In the genomic region with DNA sequence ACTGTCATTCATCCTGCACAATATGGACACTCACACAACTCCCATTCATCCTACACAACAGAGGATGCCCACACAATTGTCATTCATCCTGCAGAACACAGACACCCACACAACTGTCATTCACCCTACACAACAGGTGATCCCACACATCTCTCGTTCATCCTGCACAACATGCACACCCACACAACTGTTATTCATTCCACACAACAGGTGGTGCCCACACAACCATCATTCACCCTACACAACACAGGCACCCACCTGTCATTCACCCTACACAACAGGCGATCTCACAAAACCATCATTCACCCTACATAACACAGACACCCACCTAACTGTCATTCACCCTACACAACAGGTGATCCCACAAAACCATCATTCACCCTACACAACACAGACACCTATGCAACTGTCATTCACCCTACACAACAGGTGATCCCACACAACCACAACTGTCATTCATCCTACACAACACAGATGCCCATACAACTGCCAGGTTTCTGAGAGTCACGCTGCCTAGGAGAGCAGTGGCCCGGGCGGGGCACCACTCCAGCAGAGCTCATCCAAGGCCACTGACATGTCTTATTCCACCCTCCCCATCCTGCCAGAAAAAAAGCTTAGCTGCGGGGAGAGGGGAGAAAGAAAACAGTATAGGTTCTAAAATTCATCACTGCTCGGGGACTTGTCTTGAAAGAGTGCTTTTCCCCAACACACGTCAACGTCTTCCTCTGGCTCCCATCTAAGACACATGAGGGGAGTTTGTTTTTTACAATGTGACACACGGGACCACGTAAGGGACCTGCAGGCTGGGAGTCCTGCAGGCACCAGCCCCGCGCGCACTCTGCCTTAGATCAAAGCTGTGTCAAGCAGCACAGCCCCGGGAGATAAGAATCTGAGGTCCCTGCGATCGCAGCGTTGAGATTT, we compare ENCODE assay signal across 12 cellular contexts. TPM values are rescaled to one million over a fixed set of nuclear protein-coding genes. Genes with fewer than 3 reads are reported as not detected.
DNase-seq lines count a peak whose midpoint lies in the region; ATAC-seq lines count a peak whose summit lies in the region.
"Had no signal": no experiment of that assay in that cellular context is flagged by ENCODE, and none has a peak within 500 bp of the region (broad histone marks: within the 10 kb centered on the region; RNA-seq: fewer than 3 reads in every experiment).

No MANE protein-coding gene starts in this region.

- no peak overlapping the region for H3K4me3 Mint-ChIP-seq in activated CD4-positive, alpha-beta T cell treated with anti-CD3 and anti-CD28 coated beads, Interleukin-2, amount 10 ng/mL, durations not matched to agents 7 days and 5 days

- H3K9me3 Mint-ChIP-seq in activated CD4-positive, alpha-beta T cell treated with anti-CD3 and anti-CD28 coated beads, Interleukin-2, amount 10 ng/mL, durations not matched to agents 7 days and 5 days, result no peaks in the 10 kb centered on the region

- H3K4me1 ChIP-seq in effector memory CD4-positive, alpha-beta T cell (ENCODE audit: control insufficient read depth, insufficient read depth, low read length, poor library complexity, severe bottlenecking), result peaks cover 89% of the 10 kb centered on the region
- no peaks in the 10 kb centered on the region for H3K4me1 ChIP-seq in aorta (ENCODE audit: control insufficient read depth in 1 of 2, insufficient read depth in 2 of 2, low read length in 2 of 2)

- 82 to 83% methylated on average over 18 of the region's 18 CpGs for WGBS in aorta, 2 donors

- H3K4me1 Mint-ChIP-seq in activated CD4-positive, alpha-beta T cell treated with anti-CD3 and anti-CD28 coated beads, Interleukin-2, amount 10 ng/mL, durations not matched to agents 7 days and 5 days, result peaks cover 42% of the 10 kb centered on the region

- no peaks in the 10 kb centered on the region for H3K9me3 ChIP-seq in effector memory CD4-positive, alpha-beta T cell (ENCODE audit: control insufficient read depth, low read length)
- no peaks in the 10 kb centered on the region for H3K9me3 ChIP-seq in aorta (ENCODE audit: control insufficient read depth, low read length)
- H3K9me3 ChIP-seq: psoas muscle, thoracic aorta had no signal

- no peaks in the 10 kb centered on the region for H3K36me3 ChIP-seq in effector memory CD4-positive, alpha-beta T cell (ENCODE audit: control insufficient read depth, insufficient read depth, low read length)
- no peaks in the 10 kb centered on the region for H3K36me3 ChIP-seq in aorta (ENCODE audit: control insufficient read depth in 1 of 2, insufficient read depth in 2 of 2, low read length in 1 of 2)

- peak overlapping the region; percentile 95 for H3K27ac ChIP-seq in effector memory CD4-positive, alpha-beta T cell (ENCODE audit: insufficient read depth, low read length, poor library complexity, severe bottlenecking)
- no peak overlapping the region for H3K27ac ChIP-seq in aorta (ENCODE audit: low read depth in 1 of 2, low read length in 2 of 2)
- H3K27ac ChIP-seq: psoas muscle, thoracic aorta had no signal

- ATAC-seq in aorta (ENCODE audit: low FRiP score) (no peak), HG03439 (IDR thresholded peaks at IDR 0.05; ENCODE audit: unreplicated experiment) (no peak)
- ATAC-seq: K562 had no signal

- peak; percentile 44 for DNase-seq in stimulated activated CD4-positive, alpha-beta T cell treated with anti-CD3 and anti-CD28 coated beads, Interleukin-15, amount 100 ng/mL, for 24 hours
- no peak for DNase-seq in stimulated activated CD4-positive, alpha-beta T cell treated with anti-CD3 and anti-CD28 coated beads, Interleukin-1b, Interleukin-23, amount 100 ng/mL, for 48 hours
- peak; percentile 86 for DNase-seq in activated CD4-positive, alpha-beta T cell treated with anti-CD3 and anti-CD28 coated beads, Interleukin-2, amount 10 ng/mL, durations not matched to agents 7 days and 5 days
- peak; percentile 68 to 81 (median 69) for DNase-seq in effector memory CD4-positive, alpha-beta T cell
- DNase-seq in aorta (peak; percentile 41 to 61), C1 segment of cervical spinal cord (lab: John Stamatoyannopoulos, UW) (no peak), anterior cingulate cortex (lab: John Stamatoyannopoulos, UW) (no peak)
- DNase-seq: AML-193 had no signal

- H3K27me3 ChIP-seq in effector memory CD4-positive, alpha-beta T cell (replicated peaks; ENCODE audit: control insufficient read depth, insufficient read depth, low read length, poor library complexity, severe bottlenecking), result no peaks in the 10 kb centered on the region
- H3K27me3 ChIP-seq in aorta (ENCODE audit: control insufficient read depth in 1 of 2, insufficient read depth in 2 of 2, low read length in 1 of 2), result no peaks in the 10 kb centered on the region

- H3K27ac Mint-ChIP-seq in activated CD4-positive, alpha-beta T cell treated with anti-CD3 and anti-CD28 coated beads, Interleukin-2, amount 10 ng/mL, durations not matched to agents 7 days and 5 days, result no peak overlapping the region

- H3K27me3 Mint-ChIP-seq in activated CD4-positive, alpha-beta T cell treated with anti-CD3 and anti-CD28 coated beads, Interleukin-2, amount 10 ng/mL, durations not matched to agents 7 days and 5 days, result no peaks in the 10 kb centered on the region

- peaks cover 14% of the 10 kb centered on the region for H3K36me3 Mint-ChIP-seq in activated CD4-positive, alpha-beta T cell treated with anti-CD3 and anti-CD28 coated beads, Interleukin-2, amount 10 ng/mL, durations not matched to agents 7 days and 5 days (ENCODE audit: low read depth)

- CTCF ChIA-PET in activated CD4-positive, alpha-beta T cell treated with anti-CD3 and anti-CD28 coated beads, Interleukin-2, amount 10 ng/mL, durations not matched to agents 7 days and 5 days (lab: Charles Lee), result interaction anchor here (1.1 to 1.3 kb wide), 2 partner anchors 14 to 30 kb away, joined by 3 read pairs; no protein-coding TSS in a partner anchor

- POLR2A ChIA-PET in activated CD4-positive, alpha-beta T cell treated with anti-CD3 and anti-CD28 coated beads, Interleukin-2, amount 10 ng/mL, durations not matched to agents 7 days and 5 days (lab: Charles Lee), result interaction anchor here (1.5 to 4.4 kb wide), 3 partner anchors 14 to 44 kb away, joined by 6 to 50 read pairs (median 6); a partner anchor contains a TSS

- H3K4me3 ChIP-seq in effector memory CD4-positive, alpha-beta T cell (ENCODE audit: insufficient read depth, low read depth, low read length, poor library complexity, severe bottlenecking), result peak overlapping the region; percentile 47
- no peak overlapping the region for H3K4me3 ChIP-seq in aorta (ENCODE audit: low read length in 2 of 2)
- H3K4me3 ChIP-seq: K562, psoas muscle, thoracic aorta had no signal

- intact Hi-C loops in aorta (cut with DNase I), result no loop called here

RNA-seq across cellular contexts. Expression of a gene that starts 44.0 kb away (rescaled TPM):
- 100 to 1,000 TPM; 253 to 255 TPM for total RNA-seq in activated CD4-positive, alpha-beta T cell treated with anti-CD3 and anti-CD28 coated beads, Interleukin-2, amount 10 ng/mL, durations not matched to agents 7 days and 5 days
- total RNA-seq in aorta, result 100 to 1,000 TPM in 1 of 2 donors, 10 to 100 TPM in 1; 98.9 to 223 TPM
- polyA plus RNA-seq in aorta, result 10 to 100 TPM in 1 of 2 donors, 1 to 10 TPM in 1; 4.8 to 12.4 TPM
- polyA plus RNA-seq: K562 had no signal

Comparison
In these comparisons a context has a peak if more than half of its experiments do, and no peak if none do; other contexts are left out.
1. DNase-seq: peak in stimulated activated CD4-positive, alpha-beta T cell treated with anti-CD3 and anti-CD28 coated beads, Interleukin-15, amount 100 ng/mL, for 24 hours (single experiment), activated CD4-positive, alpha-beta T cell treated with anti-CD3 and anti-CD28 coated beads, Interleukin-2, amount 10 ng/mL, durations not matched to agents 7 days and 5 days (single experiment), effector memory CD4-positive, alpha-beta T cell (3 of 3) and aorta (2 of 2); none in stimulated activated CD4-positive, alpha-beta T cell treated with anti-CD3 and anti-CD28 coated beads, Interleukin-1b, Interleukin-23, amount 100 ng/mL, for 48 hours (single experiment), C1 segment of cervical spinal cord (0 of 14) and anterior cingulate cortex (0 of 58).